13 cellular contexts compared by ENCODE assay signal in the genomic region with DNA sequence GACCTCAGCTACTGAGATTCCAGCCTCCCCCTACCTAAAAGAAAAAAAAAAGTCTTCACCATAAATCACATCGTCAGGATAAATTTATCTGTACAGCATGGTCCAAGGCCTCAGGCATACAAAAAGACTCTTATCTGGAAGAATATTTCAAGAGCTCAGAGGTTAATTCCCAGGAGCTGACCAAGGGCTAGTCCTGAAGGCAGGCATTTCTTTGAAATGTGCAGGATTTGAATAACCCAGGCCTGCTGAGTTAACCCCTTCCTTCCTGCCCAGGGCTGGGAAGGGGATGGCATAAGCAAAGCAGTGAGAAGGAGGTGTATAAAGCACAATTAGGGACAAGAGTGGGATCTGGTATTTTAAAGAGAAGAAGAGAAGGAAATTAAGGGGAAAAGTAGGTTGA.
DNase-seq lines count a peak whose midpoint lies in the region; ATAC-seq and TF ChIP-seq lines count a peak whose summit lies in the region.
"Had no signal": no experiment of that assay in that cellular context is flagged by ENCODE, and none has a peak within 500 bp of the region (broad histone marks: within the 10 kb centered on the region; RNA-seq: fewer than 3 reads in every experiment).

No MANE protein-coding gene starts in this region.

- TF ChIP-seq RAD21 in Ishikawa (IDR thresholded peaks at IDR 0.05; ENCODE audit: low read depth), result no peak

- ATAC-seq in HG02981 (IDR thresholded peaks at IDR 0.05; ENCODE audit: unreplicated experiment), result no peak
- ATAC-seq: A549 had no signal

- DNase-seq in ELF-1 (ENCODE audit: low read depth, low spot score) (peak; percentile 9), amniotic epithelial cell (ENCODE audit: low read depth) (peak; percentile 72), EL (no peak), NCI-H345 treated with DMSO at 0.1 percent for 48 hours (lab: John Stamatoyannopoulos, UW; ENCODE audit: unreplicated experiment) (no peak)
- DNase-seq: BE2C; CD4-positive, alpha-beta memory T cell; COR-L47; DMS53; GM23248; H7 had no signal

- no peak for TF ChIP-seq EP300 in Ishikawa (IDR thresholded peaks at IDR 0.05; ENCODE audit: borderline replicate concordance)

TF ChIP-seq in Ishikawa, 13 proteins besides CTCF, POLR2A, EP300 and RAD21:
- TF ChIP-seq, protein P1, sequence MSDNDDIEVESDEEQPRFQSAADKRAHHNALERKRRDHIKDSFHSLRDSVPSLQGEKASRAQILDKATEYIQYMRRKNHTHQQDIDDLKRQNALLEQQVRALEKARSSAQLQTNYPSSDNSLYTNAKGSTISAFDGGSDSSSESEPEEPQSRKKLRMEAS (IDR thresholded peaks at IDR 0.05), result no peak
- TF ChIP-seq, protein P2, sequence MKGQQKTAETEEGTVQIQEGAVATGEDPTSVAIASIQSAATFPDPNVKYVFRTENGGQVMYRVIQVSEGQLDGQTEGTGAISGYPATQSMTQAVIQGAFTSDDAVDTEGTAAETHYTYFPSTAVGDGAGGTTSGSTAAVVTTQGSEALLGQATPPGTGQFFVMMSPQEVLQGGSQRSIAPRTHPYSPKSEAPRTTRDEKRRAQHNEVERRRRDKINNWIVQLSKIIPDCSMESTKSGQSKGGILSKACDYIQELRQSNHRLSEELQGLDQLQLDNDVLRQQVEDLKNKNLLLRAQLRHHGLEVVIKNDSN (IDR thresholded peaks at IDR 0.05), result no peak
- TF ChIP-seq ZBTB7A (IDR thresholded peaks at IDR 0.05; ENCODE audit: low read depth) (no peak), YY1 (IDR thresholded peaks at IDR 0.05; ENCODE audit: low read depth) (no peak), CREB1 (IDR thresholded peaks at IDR 0.05; ENCODE audit: low read depth) (no peak), TAF1 (IDR thresholded peaks at IDR 0.05; ENCODE audit: low read depth) (no peak)
- TF ChIP-seq, protein P3, sequence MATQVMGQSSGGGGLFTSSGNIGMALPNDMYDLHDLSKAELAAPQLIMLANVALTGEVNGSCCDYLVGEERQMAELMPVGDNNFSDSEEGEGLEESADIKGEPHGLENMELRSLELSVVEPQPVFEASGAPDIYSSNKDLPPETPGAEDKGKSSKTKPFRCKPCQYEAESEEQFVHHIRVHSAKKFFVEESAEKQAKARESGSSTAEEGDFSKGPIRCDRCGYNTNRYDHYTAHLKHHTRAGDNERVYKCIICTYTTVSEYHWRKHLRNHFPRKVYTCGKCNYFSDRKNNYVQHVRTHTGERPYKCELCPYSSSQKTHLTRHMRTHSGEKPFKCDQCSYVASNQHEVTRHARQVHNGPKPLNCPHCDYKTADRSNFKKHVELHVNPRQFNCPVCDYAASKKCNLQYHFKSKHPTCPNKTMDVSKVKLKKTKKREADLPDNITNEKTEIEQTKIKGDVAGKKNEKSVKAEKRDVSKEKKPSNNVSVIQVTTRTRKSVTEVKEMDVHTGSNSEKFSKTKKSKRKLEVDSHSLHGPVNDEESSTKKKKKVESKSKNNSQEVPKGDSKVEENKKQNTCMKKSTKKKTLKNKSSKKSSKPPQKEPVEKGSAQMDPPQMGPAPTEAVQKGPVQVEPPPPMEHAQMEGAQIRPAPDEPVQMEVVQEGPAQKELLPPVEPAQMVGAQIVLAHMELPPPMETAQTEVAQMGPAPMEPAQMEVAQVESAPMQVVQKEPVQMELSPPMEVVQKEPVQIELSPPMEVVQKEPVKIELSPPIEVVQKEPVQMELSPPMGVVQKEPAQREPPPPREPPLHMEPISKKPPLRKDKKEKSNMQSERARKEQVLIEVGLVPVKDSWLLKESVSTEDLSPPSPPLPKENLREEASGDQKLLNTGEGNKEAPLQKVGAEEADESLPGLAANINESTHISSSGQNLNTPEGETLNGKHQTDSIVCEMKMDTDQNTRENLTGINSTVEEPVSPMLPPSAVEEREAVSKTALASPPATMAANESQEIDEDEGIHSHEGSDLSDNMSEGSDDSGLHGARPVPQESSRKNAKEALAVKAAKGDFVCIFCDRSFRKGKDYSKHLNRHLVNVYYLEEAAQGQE (IDR thresholded peaks at IDR 0.05; ENCODE audit: low read depth), result peak; percentile 67

Comparison
In these comparisons a context has a peak if more than half of its experiments do, and no peak if none do; other contexts are left out.
1. DNase-seq: peak in ELF-1 (single experiment) and amniotic epithelial cell (single experiment); none in EL (single experiment) and NCI-H345 treated with DMSO at 0.1 percent for 48 hours (single experiment).